Comparison of ENCODE assay signal across 18 cellular contexts in the genomic region with DNA sequence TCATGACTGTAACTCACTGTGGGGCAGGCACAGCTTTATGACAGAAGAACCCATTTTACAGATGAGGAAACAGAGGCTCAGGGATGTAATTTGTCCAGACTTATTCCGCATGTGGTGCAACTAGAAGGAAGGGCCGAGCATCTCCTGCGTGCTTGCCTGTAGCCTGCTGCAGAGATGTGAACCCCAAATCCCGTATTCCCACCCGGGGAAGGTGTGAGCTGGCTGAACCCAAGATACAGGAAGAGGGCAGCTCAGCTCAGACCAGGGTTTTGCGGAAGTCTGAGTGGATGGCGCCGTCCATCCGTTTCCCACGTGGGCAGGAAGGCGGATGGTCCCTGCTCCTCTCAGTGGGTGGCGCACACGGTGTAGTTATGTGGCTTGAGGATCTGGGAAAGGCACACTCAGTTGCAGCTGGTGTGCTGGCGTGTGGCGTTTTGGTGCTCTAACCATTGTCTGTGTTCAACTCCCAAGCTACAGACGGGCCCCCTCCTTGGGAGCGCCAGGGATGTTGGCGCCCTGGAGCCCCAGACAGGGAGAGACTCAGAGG. TPM values are rescaled to one million over a fixed set of nuclear protein-coding genes. Genes with fewer than 3 reads are reported as not detected.
DNase-seq lines count a peak whose midpoint lies in the region; ATAC-seq, FAIRE-seq and TF ChIP-seq lines count a peak whose summit lies in the region.
"Had no signal": no experiment of that assay in that cellular context is flagged by ENCODE, and none has a peak within 500 bp of the region (broad histone marks: within the 10 kb centered on the region; RNA-seq: fewer than 3 reads in every experiment).

No MANE protein-coding gene starts in this region.

- H3K79me2 ChIP-seq in DND-41 (ENCODE audit: insufficient read depth, low read length) = peaks cover 7% of the 10 kb centered on the region

- H3K36me3 Mint-ChIP-seq in T-helper 17 cell (ENCODE audit: low read depth) = peaks cover 6% of the 10 kb centered on the region
- H3K36me3 Mint-ChIP-seq: naive B cell had no signal

- no peak overlapping the region for H2AFZ ChIP-seq in DND-41 (ENCODE audit: low read depth, low read length)
- H2AFZ ChIP-seq: GM23248 had no signal

- peak overlapping the region; percentile 68; the same call in 1 of the 2 replicates for H3K4me2 ChIP-seq in DND-41 (ENCODE audit: insufficient read depth, low read length)

- peaks cover 2% of the 10 kb centered on the region for H4K20me1 ChIP-seq in DND-41 (ENCODE audit: insufficient read depth, low read length)

- H3K9me3 ChIP-seq in DND-41 (ENCODE audit: insufficient read depth, low read length, severe bottlenecking) = no peaks in the 10 kb centered on the region
- H3K9me3 ChIP-seq in T-helper 17 cell (ENCODE audit: control insufficient read depth, low read length, poor library complexity, severe bottlenecking) = no peaks in the 10 kb centered on the region
- H3K9me3 ChIP-seq in kidney (ENCODE audit: control insufficient read depth in 1 of 2, low read length in 2 of 2) = no peaks in the 10 kb centered on the region
- H3K9me3 ChIP-seq: esophagus muscularis mucosa had no signal

- peak overlapping the region; percentile 49 for H3K27ac Mint-ChIP-seq in T-helper 17 cell
- H3K27ac Mint-ChIP-seq: naive B cell had no signal

- no peak for ATAC-seq in DND-41 (ENCODE audit: insufficient read depth, low read depth)
- no peak for ATAC-seq in T-helper 17 cell
- no peak for ATAC-seq in HG03439 (IDR thresholded peaks at IDR 0.05; ENCODE audit: unreplicated experiment)

- no peak for FAIRE-seq in kidney (lab: Jason Lieb, UNC)
- FAIRE-seq: A204.1 had no signal

- H3K27me3 ChIP-seq in DND-41 (ENCODE audit: insufficient read depth, low read length, poor library complexity) = no peaks in the 10 kb centered on the region

- no peak overlapping the region for H3K9ac ChIP-seq in DND-41 (ENCODE audit: low read depth, low read length)
- H3K9ac ChIP-seq in kidney (ENCODE audit: low read length in 2 of 2) = no peak overlapping the region
- H3K9ac ChIP-seq: GM23248 had no signal

- peaks cover 50% of the 10 kb centered on the region for H3K4me1 Mint-ChIP-seq in T-helper 17 cell

- no peak overlapping the region for H3K4me3 ChIP-seq in DND-41 (ENCODE audit: low read depth in 1 of 2, low read length in 2 of 2)
- H3K4me3 ChIP-seq in kidney (ENCODE audit: low read length in 2 of 2) = no peak overlapping the region
- H3K4me3 ChIP-seq: coronary artery, esophagus muscularis mucosa, GM23248 had no signal

- TF ChIP-seq CTCF in DND-41 (IDR thresholded peaks at IDR 0.05; ENCODE audit: borderline replicate concordance, extremely low read depth, low read length, poor library complexity, severe bottlenecking) = no peak
- TF ChIP-seq CTCF in kidney (IDR thresholded peaks at IDR 0.05; ENCODE audit: borderline replicate concordance, extremely low read depth, insufficient read depth) = no peak

- peak overlapping the region; percentile 15; the same call in 1 of the 2 replicates for H3K27ac ChIP-seq in DND-41 (ENCODE audit: low read length)
- H3K27ac ChIP-seq in kidney (ENCODE audit: low read depth in 2 of 2, low read length in 2 of 2) = no peak overlapping the region
- H3K27ac ChIP-seq: coronary artery, esophagus muscularis mucosa, GM23248 had no signal

- H3K4me1 ChIP-seq in DND-41 (ENCODE audit: insufficient read depth, low read length) = peaks cover 17% of the 10 kb centered on the region
- peaks cover 0 to 10% of the 10 kb centered on the region in 2 donors for H3K4me1 ChIP-seq in kidney (ENCODE audit: control insufficient read depth in 1 of 2, insufficient read depth in 1 of 2, low read depth in 1 of 2, low read length in 2 of 2)

- H3K36me3 ChIP-seq in DND-41 (ENCODE audit: insufficient read depth, low read length) = no peaks in the 10 kb centered on the region
- H3K36me3 ChIP-seq in kidney (ENCODE audit: control insufficient read depth in 1 of 2, insufficient read depth in 2 of 2, low read length in 2 of 2) = no peaks in the 10 kb centered on the region

- intact Hi-C loops in kidney (cut with DNase I) = no loop called here

- H3K4me3 Mint-ChIP-seq in T-helper 17 cell = no peak overlapping the region

- no peaks in the 10 kb centered on the region for H3K27me3 Mint-ChIP-seq in T-helper 17 cell
- H3K27me3 Mint-ChIP-seq: CD4-positive, alpha-beta memory T cell; naive B cell had no signal

- DNase-seq in NCI-H146 (lab: John Stamatoyannopoulos, UW) (peak; percentile 13), NCI-H146 treated with DMSO at 0.1 percent for 48 hours (lab: John Stamatoyannopoulos, UW; ENCODE audit: unreplicated experiment) (no peak), DND-41 (no peak), T-helper 17 cell (no peak), kidney (peak; percentile 73), nucleus accumbens (lab: John Stamatoyannopoulos, UW) (no peak), NCI-H2171 (lab: John Stamatoyannopoulos, UW) (no peak)
- DNase-seq: activated T-cell treated with anti-CD3 and anti-CD28 coated beads for 4 hours; amniotic stem cell; CD4-positive, alpha-beta memory T cell; GM23248; KBM-7; naive B cell; NCI-H2029 treated with DMSO at 0.1 percent for 48 hours had no signal

RNA-seq across cellular contexts. Expression of gene CROCC, which starts 1.2 kb away (rescaled TPM):
- total RNA-seq in T-helper 17 cell (10 to 100 TPM; 52.4 to 55.9 TPM), kidney (30.5 TPM)
- 10.6 TPM for polyA plus RNA-seq in kidney (ENCODE audit: insufficient read depth, low read depth, low replicate concordance)

RNA-seq across cellular contexts. Expression of gene RNU1-2, which starts 27.2 kb away (rescaled TPM):
- total RNA-seq in T-helper 17 cell = 1,000 to 10,000 TPM; 3,182 to 3,922 TPM
- total RNA-seq in kidney = 8,605 TPM
- polyA plus RNA-seq in kidney (ENCODE audit: insufficient read depth, low read depth, low replicate concordance) = 26.8 TPM
- total RNA-seq: GM23248 had no signal
- polyA plus RNA-seq: CD4-positive, alpha-beta memory T cell; GM23248 had no signal

RNA-seq across cellular contexts. Expression of gene MFAP2, which starts 57.5 kb away (rescaled TPM):
- total RNA-seq in T-helper 17 cell (not detected), kidney (7.2 TPM)
- 8.2 TPM for polyA plus RNA-seq in kidney (ENCODE audit: insufficient read depth, low read depth, low replicate concordance)
- total RNA-seq: CD4-positive, alpha-beta memory T cell had no signal
- polyA plus RNA-seq: CD4-positive, alpha-beta memory T cell had no signal

Comparison
In these comparisons a context has a peak if more than half of its experiments do, and no peak if none do; other contexts are left out.
1. DNase-seq: peak in NCI-H146 (single experiment) and kidney (single experiment); none in NCI-H146 treated with DMSO at 0.1 percent for 48 hours (single experiment), DND-41 (single experiment), T-helper 17 cell (0 of 3), nucleus accumbens (0 of 56) and NCI-H2171 (single experiment).